Comparison of ENCODE assay signal across 8 cellular contexts in genomic region chr6:118485601-118486550, GRCh38.
DNase-seq lines count a peak whose midpoint lies in the region; ATAC-seq lines count a peak whose summit lies in the region.

No MANE protein-coding gene starts in this region.

- peak; percentile 88 for ATAC-seq in HG02840 (IDR thresholded peaks at IDR 0.05; ENCODE audit: low FRiP score, unreplicated experiment)

- H3K79me1 ChIP-seq in trophoblast cell (ENCODE audit: low read length) = no peaks in the 10 kb centered on the region

- H3K36me3 ChIP-seq in trophoblast cell (ENCODE audit: control insufficient read depth in 1 of 2, insufficient read depth in 2 of 2, low read length in 2 of 2) = peaks cover 0 to 2% of the 10 kb centered on the region in 2 experiments

- no peak overlapping the region for H3K23ac ChIP-seq in trophoblast cell (ENCODE audit: low read length)

- no CpG with 5 or more reads among the region's 2 CpGs for WGBS in trophoblast cell (ENCODE audit: extremely low coverage, insufficient coverage, insufficient read length)

- H4K91ac ChIP-seq in trophoblast cell (ENCODE audit: low read depth, low read length) = no peak overlapping the region

- H2BK12ac ChIP-seq in trophoblast cell (ENCODE audit: low read length) = no peak overlapping the region

- H3K4me2 ChIP-seq in trophoblast cell (ENCODE audit: low read length) = no peak overlapping the region

- no peak overlapping the region for H3K9ac ChIP-seq in trophoblast cell (ENCODE audit: low read length)

- no peak overlapping the region for H2BK5ac ChIP-seq in trophoblast cell (ENCODE audit: low read depth, low read length, poor library complexity)

- no peak overlapping the region for H4K8ac ChIP-seq in trophoblast cell (ENCODE audit: low read depth, low read length)

- no peak overlapping the region for H2AK5ac ChIP-seq in trophoblast cell (ENCODE audit: low read length)

- no peak overlapping the region for H2BK120ac ChIP-seq in trophoblast cell (ENCODE audit: insufficient read depth, low read length, poor library complexity)

- peak; percentile 18 for DNase-seq in stimulated activated CD4-positive, alpha-beta T cell treated with anti-CD3 and anti-CD28 coated beads, Interleukin-15, amount 100 ng/mL, for 24 hours
- no peak for DNase-seq in stimulated activated CD4-positive, alpha-beta T cell treated with anti-CD3 and anti-CD28 coated beads, Interleukin-2, amount 100 ng/mL, for 24 hours
- peak; percentile 14 for DNase-seq in RPMI7951 (ENCODE audit: low read depth)
- no peak for DNase-seq in trophoblast cell
- no peak for DNase-seq in islet precursor cell
- DNase-seq in NCI-H510A treated with DMSO at 0.1 percent for 48 hours (lab: John Stamatoyannopoulos, UW) = no peak
- no peak for DNase-seq in NCI-H748 treated with DMSO at 0.1 percent for 48 hours (lab: John Stamatoyannopoulos, UW)

- H3K4me1 ChIP-seq in trophoblast cell (ENCODE audit: control insufficient read depth in 1 of 2, insufficient read depth in 2 of 2, low read length in 2 of 2) = no peaks in the 10 kb centered on the region

- no peak overlapping the region for H3K4ac ChIP-seq in trophoblast cell (ENCODE audit: low read depth, low read length)

- no peak overlapping the region for H3K27ac ChIP-seq in trophoblast cell (ENCODE audit: low read depth, low read length)

- H3K4me3 ChIP-seq in trophoblast cell (ENCODE audit: low read depth, low read length) = no peak overlapping the region

- no peaks in the 10 kb centered on the region for H3K27me3 ChIP-seq in trophoblast cell (ENCODE audit: insufficient read depth, low read length)

- no peak overlapping the region for H3K14ac ChIP-seq in trophoblast cell (ENCODE audit: low read length)

- no peak overlapping the region for H3K18ac ChIP-seq in trophoblast cell (ENCODE audit: low read length)

- H4K12ac ChIP-seq in trophoblast cell (ENCODE audit: low read depth, low read length) = no peak overlapping the region

- H2AFZ ChIP-seq in trophoblast cell (ENCODE audit: insufficient read depth, low read length, poor library complexity) = no peak overlapping the region

- H3K9me3 ChIP-seq in trophoblast cell (ENCODE audit: insufficient read depth, low read depth, low read length) = no peaks in the 10 kb centered on the region

- H3K79me2 ChIP-seq in trophoblast cell (ENCODE audit: control insufficient read depth, insufficient read depth, low read length, poor library complexity) = no peaks in the 10 kb centered on the region

Comparison
In these comparisons a context has a peak if more than half of its experiments do, and no peak if none do; other contexts are left out.
1. DNase-seq: peak in stimulated activated CD4-positive, alpha-beta T cell treated with anti-CD3 and anti-CD28 coated beads, Interleukin-15, amount 100 ng/mL, for 24 hours (single experiment) and RPMI7951 (single experiment); none in stimulated activated CD4-positive, alpha-beta T cell treated with anti-CD3 and anti-CD28 coated beads, Interleukin-2, amount 100 ng/mL, for 24 hours (0 of 2), trophoblast cell (0 of 2), islet precursor cell (single experiment), NCI-H510A treated with DMSO at 0.1 percent for 48 hours (single experiment) and NCI-H748 treated with DMSO at 0.1 percent for 48 hours (single experiment).